ENCODE assay signal across 1 cellular context in genomic region chr12:77679701-77680100, GRCh38.
TF ChIP-seq lines count a peak whose summit lies in the region.

No MANE protein-coding gene starts in this region.

TF ChIP-seq in GM23338, 12 proteins besides CTCF, POLR2A, EP300 and RAD21 (continued from another document):
- TF ChIP-seq ZNF462 (CRISPR knock-in tag; IDR thresholded peaks at IDR 0.05) (no peak), EZH2phosphoT487 (IDR thresholded peaks at IDR 0.05; ENCODE audit: unreplicated experiment) (no peak), JUNB (IDR thresholded peaks at IDR 0.05; ENCODE audit: unreplicated experiment) (no peak), EZH2 (IDR thresholded peaks at IDR 0.05; ENCODE audit: low read depth, unreplicated experiment) (no peak), STAT1 (IDR thresholded peaks at IDR 0.05; ENCODE audit: unreplicated experiment) (no peak), POLR2AphosphoS5 (IDR thresholded peaks at IDR 0.05; ENCODE audit: low read depth) (no peak), ETS1 (IDR thresholded peaks at IDR 0.05) (no peak), NANOG (IDR thresholded peaks at IDR 0.05; ENCODE audit: borderline replicate concordance) (no peak)
